ENCODE assay signal across 1 cellular context in the genomic region with DNA sequence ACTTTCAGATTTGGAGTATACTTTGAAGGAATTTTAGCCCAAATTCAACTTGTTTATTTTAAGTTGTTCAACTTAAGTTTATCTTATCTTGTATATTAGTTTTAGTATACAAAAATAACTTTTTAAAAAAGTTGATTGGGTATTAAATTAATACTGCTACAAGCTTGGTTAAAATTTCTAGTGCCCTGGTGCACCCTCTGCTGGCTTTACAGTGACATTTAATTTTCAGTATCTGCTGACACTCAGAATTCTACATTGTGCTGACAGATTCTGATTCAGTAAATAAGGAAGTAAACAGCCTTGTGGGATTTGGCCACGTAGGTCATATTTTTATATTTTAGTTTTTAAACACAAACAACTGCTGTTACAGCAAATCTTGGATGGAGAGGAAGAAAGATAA.
TF ChIP-seq lines count a peak whose summit lies in the region.

No MANE protein-coding gene starts in this region.

TF ChIP-seq in GM23338, 12 proteins besides CTCF, POLR2A, EP300 and RAD21 (continued from another document):
- TF ChIP-seq, protein P1, sequence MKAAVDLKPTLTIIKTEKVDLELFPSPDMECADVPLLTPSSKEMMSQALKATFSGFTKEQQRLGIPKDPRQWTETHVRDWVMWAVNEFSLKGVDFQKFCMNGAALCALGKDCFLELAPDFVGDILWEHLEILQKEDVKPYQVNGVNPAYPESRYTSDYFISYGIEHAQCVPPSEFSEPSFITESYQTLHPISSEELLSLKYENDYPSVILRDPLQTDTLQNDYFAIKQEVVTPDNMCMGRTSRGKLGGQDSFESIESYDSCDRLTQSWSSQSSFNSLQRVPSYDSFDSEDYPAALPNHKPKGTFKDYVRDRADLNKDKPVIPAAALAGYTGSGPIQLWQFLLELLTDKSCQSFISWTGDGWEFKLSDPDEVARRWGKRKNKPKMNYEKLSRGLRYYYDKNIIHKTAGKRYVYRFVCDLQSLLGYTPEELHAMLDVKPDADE (IDR thresholded peaks at IDR 0.05), result no peak
- no peak for TF ChIP-seq EZH2phosphoT487 (IDR thresholded peaks at IDR 0.05; ENCODE audit: unreplicated experiment)
- TF ChIP-seq NANOG (IDR thresholded peaks at IDR 0.05; ENCODE audit: borderline replicate concordance), result no peak
TF ChIP-seq in GM23338: peak in this region for 0.
